Comparison of ENCODE assay signal across 8 cellular contexts in genomic region chr3:133578548-133579191, GRCh38. TPM values are rescaled to one million over a fixed set of nuclear protein-coding genes. Genes with fewer than 3 reads are reported as not detected.
DNase-seq lines count a peak whose midpoint lies in the region; ATAC-seq and TF ChIP-seq lines count a peak whose summit lies in the region.

No MANE protein-coding gene starts in this region.

- H2AFZ ChIP-seq in mammary epithelial cell (ENCODE audit: low read depth, low read length): no peak overlapping the region

- H3K36me3 Mint-ChIP-seq in Calu3 (ENCODE audit: insufficient read depth, unreplicated experiment): peaks cover 100% of the 10 kb centered on the region
- H3K36me3 Mint-ChIP-seq in nephron (ENCODE audit: low read depth): peaks cover 55% of the 10 kb centered on the region

- DNase-seq in Calu3: peak; percentile 51
- peak; percentile 44 for DNase-seq in KBM-7
- DNase-seq in mammary epithelial cell: peak; percentile 46
- DNase-seq in ecto neural progenitor cell (ENCODE audit: low spot score): no peak
- DNase-seq in AML-193 (lab: John Stamatoyannopoulos, UW): no peak

- ATAC-seq in GM21723 (IDR thresholded peaks at IDR 0.05; ENCODE audit: unreplicated experiment) (no peak), HG03095 (IDR thresholded peaks at IDR 0.05; ENCODE audit: unreplicated experiment) (no peak)

- peaks cover 29% of the 10 kb centered on the region for H3K36me3 ChIP-seq in mammary epithelial cell (ENCODE audit: insufficient read depth, low read length)

- H3K4me1 ChIP-seq in mammary epithelial cell (ENCODE audit: insufficient read depth, low read length): peaks cover 8% of the 10 kb centered on the region

- intact Hi-C loops in Calu3 (cut with micrococcal nuclease; ENCODE audit: unreplicated experiment) (loop anchor here (1.0 to 5.0 kb wide), 4 partner anchors 114 to 536 kb away; no protein-coding TSS in a partner anchor), mammary epithelial cell (cut with micrococcal nuclease) (loop anchor here (1.0 to 10.0 kb wide), 5 partner anchors 90 to 906 kb away; partner anchors contain the start of genes ANAPC13, CEP63 and SRPRB)

- no peaks in the 10 kb centered on the region for H3K9me3 ChIP-seq in mammary epithelial cell (replicated peaks; ENCODE audit: insufficient read depth, low read length)

- CTCF ChIA-PET in Calu3 (lab: Charles Lee) (interaction anchor here (0.5 to 2.6 kb wide), 21 partner anchors 8 to 920 kb away, joined by 3 to 15 read pairs (median 4); no protein-coding TSS in a partner anchor), mammary epithelial cell (lab: Charles Lee; ENCODE audit: low non-redundant PET) (interaction anchor here (0.6 to 0.8 kb wide), 4 partner anchors 99 to 862 kb away, joined by 3 to 7 read pairs (median 3); no protein-coding TSS in a partner anchor)

- WGBS in mammary epithelial cell (ENCODE audit: low coverage, missing lambda C conversion rate): 0% methylated on average over 1 of the region's 1 CpG

- peak overlapping the region; percentile 34 for H3K4me2 ChIP-seq in mammary epithelial cell (ENCODE audit: insufficient read depth, low read depth, low read length)

- peaks cover 9% of the 10 kb centered on the region for H4K20me1 ChIP-seq in mammary epithelial cell (ENCODE audit: insufficient read depth, low read length)

- H3K4me1 Mint-ChIP-seq in Calu3 (ENCODE audit: low read depth, unreplicated experiment): peaks cover 50% of the 10 kb centered on the region
- H3K4me1 Mint-ChIP-seq in nephron: peaks cover 39% of the 10 kb centered on the region

- dilution Hi-C loops in mammary epithelial cell (cut with HindIII; ENCODE audit: low sequenced_read_pairs): no loop called here

- BruUV-seq in Calu3 (replicated peaks; lab: Mats Ljungman, UMichigan): no TSS peak
- BruUV-seq in mammary epithelial cell (replicated peaks; lab: Mats Ljungman, UMichigan): no TSS peak

- H3K9ac ChIP-seq in mammary epithelial cell (ENCODE audit: insufficient read depth, low read length): no peak overlapping the region

- TF ChIP-seq CTCF in Calu3 (IDR thresholded peaks at IDR 0.05; ENCODE audit: unreplicated experiment) (peak; percentile 78), mammary epithelial cell (conservative IDR thresholded peaks at IDR 0.05 in 1 of 2, IDR thresholded peaks at IDR 0.05 in 1 of 2; ENCODE audit: extremely low read depth in 1 of 2, insufficient read depth in 1 of 2, low read depth in 1 of 2, low read length in 2 of 2) (peak; percentile 61 to 66), nephron (IDR thresholded peaks at IDR 0.05; ENCODE audit: unreplicated experiment in 3 of 3) (peak; percentile 51 to 67 (median 55))

- H3K27me3 Mint-ChIP-seq in Calu3 (ENCODE audit: unreplicated experiment) (no peaks in the 10 kb centered on the region), nephron (ENCODE audit: low read depth) (no peaks in the 10 kb centered on the region)

- no peaks in the 10 kb centered on the region for H3K9me3 Mint-ChIP-seq in Calu3 (ENCODE audit: low read depth, unreplicated experiment)
- H3K9me3 Mint-ChIP-seq in nephron: no peaks in the 10 kb centered on the region

- H3K4me3 ChIP-seq in mammary epithelial cell (replicated peaks in 1 of 3; ENCODE audit: insufficient read depth in 1 of 3, low read depth in 2 of 3, low read length in 3 of 3): no peak overlapping the region

- in situ Hi-C loops in KBM-7 (cut with MboI; ENCODE audit: low pct_unique_long_range_greater_than_20kb, low sequenced_read_pairs) (no loop called here), mammary epithelial cell (cut with MboI; ENCODE audit: low sequenced_read_pairs in 2 of 2) (loop anchor here (10.0 to 25.0 kb wide), 3 partner anchors 104 to 866 kb away; partner anchors contain the start of gene NPHP3 (in 1 of the 2))

- H3K27me3 ChIP-seq in mammary epithelial cell (ENCODE audit: insufficient read depth, low read length): no peaks in the 10 kb centered on the region

- H3K27ac Mint-ChIP-seq in Calu3 (ENCODE audit: unreplicated experiment): no peak overlapping the region
- H3K27ac Mint-ChIP-seq in nephron: no peak overlapping the region

- no peak overlapping the region for H3K27ac ChIP-seq in mammary epithelial cell (ENCODE audit: insufficient read depth, low read depth, low read length)

- peak overlapping the region; percentile 95 for H3K4me3 Mint-ChIP-seq in Calu3 (ENCODE audit: low read depth, unreplicated experiment)
- H3K4me3 Mint-ChIP-seq in nephron: peak overlapping the region in 2 of 3 experiments; percentile 65 to 77

- H3K79me2 ChIP-seq in mammary epithelial cell (ENCODE audit: insufficient read depth, low read length): peaks cover 97% of the 10 kb centered on the region

RNA-seq across cellular contexts. Expression of gene CDV3, which starts 5.2 kb away (rescaled TPM):
- total RNA-seq in Calu3 (2022) (276 and 306 TPM in 2 replicates), mammary epithelial cell (100 to 1,000 TPM; 121 to 199 TPM)
- polyA plus RNA-seq in mammary epithelial cell: 61.0 TPM
- 80.9 TPM for polyA minus RNA-seq in mammary epithelial cell

Comparison
In these comparisons a context has a peak if more than half of its experiments do, and no peak if none do; other contexts are left out.
1. DNase-seq: peak in Calu3 (single experiment), KBM-7 (single experiment) and mammary epithelial cell (single experiment); none in ecto neural progenitor cell (single experiment) and AML-193 (0 of 2).
2. Peak in every context shown above with its lines, with median percentiles within 50 percentile points of each other: CTCF ChIP-seq.